Comparison of ENCODE assay signal across 8 cellular contexts in the genomic region with DNA sequence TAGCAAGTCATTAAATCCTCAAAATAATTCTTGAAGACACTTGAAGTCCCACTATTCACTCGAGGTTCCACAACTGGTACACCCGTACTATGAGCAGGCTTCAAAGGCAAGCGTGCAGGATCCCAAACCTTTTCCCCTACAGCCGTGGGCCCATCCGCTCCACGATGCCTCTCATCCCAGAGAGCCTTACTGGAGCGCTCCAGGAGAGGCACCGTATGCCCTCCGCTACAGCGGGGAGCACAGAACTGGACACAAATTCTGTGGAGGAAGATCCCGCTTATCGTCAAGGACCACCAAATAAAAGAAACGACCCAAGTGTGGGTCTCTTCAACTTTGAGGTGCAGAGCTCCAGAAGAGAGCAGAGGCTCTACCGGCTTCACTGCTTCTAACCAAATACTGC. TPM values are rescaled to one million over a fixed set of nuclear protein-coding genes. Genes with fewer than 3 reads are reported as not detected.
DNase-seq lines count a peak whose midpoint lies in the region; ATAC-seq, FAIRE-seq and TF ChIP-seq lines count a peak whose summit lies in the region.

No MANE protein-coding gene starts in this region.

- peak overlapping the region; percentile 76 to 96 (median 90) for H3K4me2 ChIP-seq in BLaER1 treated with 17β-estradiol and CSF1 and Interleukin-3, amounts not matched to agents 10 nM and 100 nM

- peaks cover 37% of the 10 kb centered on the region for H3K36me3 Mint-ChIP-seq in endodermal cell (ENCODE audit: low read depth)
- H3K36me3 Mint-ChIP-seq in neural crest cell (ENCODE audit: low read depth) = peaks cover 10% of the 10 kb centered on the region

- H3K27ac Mint-ChIP-seq in endodermal cell (peak overlapping the region; percentile 95), neural crest cell (ENCODE audit: unreplicated experiment) (peak overlapping the region; percentile 96)

- peak overlapping the region; percentile 78 to 99 (median 86) for H3K4me3 ChIP-seq in BLaER1 treated with 17β-estradiol and CSF1 and Interleukin-3, amounts not matched to agents 10 nM and 100 nM
- H3K4me3 ChIP-seq in NB4 (ENCODE audit: low read depth, low read length) = peak overlapping the region; percentile 81
- peak overlapping the region; percentile 100 for H3K4me3 ChIP-seq in endodermal cell (ENCODE audit: low read length)

- peaks cover 40 to 44% (median 43%) of the 10 kb centered on the region in 11 experiments for H3K36me3 ChIP-seq in BLaER1 treated with 17β-estradiol and CSF1 and Interleukin-3, amounts not matched to agents 10 nM and 100 nM
- peaks cover 28% of the 10 kb centered on the region for H3K36me3 ChIP-seq in endodermal cell (ENCODE audit: control insufficient read depth, insufficient read depth, low read length)

- H3K9me3 Mint-ChIP-seq in endodermal cell (no peaks in the 10 kb centered on the region), neural crest cell (no peaks in the 10 kb centered on the region)

- H3K4me3 Mint-ChIP-seq in endodermal cell (peak overlapping the region; percentile 99), neural crest cell (peak overlapping the region; percentile 100)

- no peak for ATAC-seq in GM21786 (IDR thresholded peaks at IDR 0.05; ENCODE audit: unreplicated experiment)
- ATAC-seq in HG03175 (IDR thresholded peaks at IDR 0.05; ENCODE audit: unreplicated experiment) = no peak

- no peaks in the 10 kb centered on the region for H3K27me3 ChIP-seq in BLaER1 treated with 17β-estradiol and CSF1 and Interleukin-3, amounts not matched to agents 10 nM and 100 nM
- no peaks in the 10 kb centered on the region for H3K27me3 ChIP-seq in endodermal cell (ENCODE audit: control insufficient read depth, insufficient read depth, low read length, poor library complexity, severe bottlenecking)

- peaks cover 0 to 51% (median 39%) of the 10 kb centered on the region in 11 experiments; a peak in 16 of 22 replicates for H4K20me1 ChIP-seq in BLaER1 treated with 17β-estradiol and CSF1 and Interleukin-3, amounts not matched to agents 10 nM and 100 nM

- peak overlapping the region; percentile 72 to 88 (median 84) for H3K9ac ChIP-seq in BLaER1 treated with 17β-estradiol and CSF1 and Interleukin-3, amounts not matched to agents 10 nM and 100 nM
- H3K9ac ChIP-seq in endodermal cell (ENCODE audit: extremely low read depth, low read length, poor library complexity, severe bottlenecking) = peak overlapping the region; percentile 48

- TF ChIP-seq POLR2A in NB4 (IDR thresholded peaks at IDR 0.05; ENCODE audit: extremely low read depth, insufficient read length) (no peak), GM12892 (IDR thresholded peaks at IDR 0.05; ENCODE audit: low read depth, low read length) (no peak)

- FAIRE-seq in GM12892 (lab: Jason Lieb, UNC) = no peak

- DNase-seq in NB4 (ENCODE audit: low read depth) = peak; percentile 39
- DNase-seq in endodermal cell = no peak
- DNase-seq in neural crest cell (ENCODE audit: low read depth, low spot score) = no peak
- no peak for DNase-seq in GM12892 (ENCODE audit: insufficient read length)
- no peak for DNase-seq in HK-2 (ENCODE audit: unreplicated experiment)

- H3K27ac ChIP-seq in BLaER1 treated with 17β-estradiol and CSF1 and Interleukin-3, amounts not matched to agents 10 nM and 100 nM = peak overlapping the region; percentile 3 to 81 (median 72); a peak in 21 of 22 replicates
- H3K27ac ChIP-seq in endodermal cell (ENCODE audit: low read depth, low read length) = no peak overlapping the region

- H3K4me1 Mint-ChIP-seq in endodermal cell = peaks cover 11% of the 10 kb centered on the region
- peaks cover 28% of the 10 kb centered on the region for H3K4me1 Mint-ChIP-seq in neural crest cell

- WGBS in endodermal cell (ENCODE audit: insufficient coverage in 1 of 2, insufficient read length in 1 of 2), 2 experiments = 2% methylated on average over 7 to 14 of the region's 14 CpGs

- no peaks in the 10 kb centered on the region for H3K27me3 Mint-ChIP-seq in endodermal cell (ENCODE audit: insufficient read depth)
- no peaks in the 10 kb centered on the region for H3K27me3 Mint-ChIP-seq in neural crest cell (ENCODE audit: low read depth)

- TF ChIP-seq CTCF in NB4 (IDR thresholded peaks at IDR 0.05; ENCODE audit: low read depth, low read length) (no peak), endodermal cell (conservative IDR thresholded peaks at IDR 0.05) (no peak), neural crest cell (conservative IDR thresholded peaks at IDR 0.05) (no peak)

- H3K4me1 ChIP-seq in BLaER1 treated with 17β-estradiol and CSF1 and Interleukin-3, amounts not matched to agents 10 nM and 100 nM = peaks cover 18 to 26% (median 20%) of the 10 kb centered on the region in 10 experiments
- no peaks in the 10 kb centered on the region for H3K4me1 ChIP-seq in endodermal cell (ENCODE audit: control insufficient read depth, insufficient read depth, low read length)

- no peaks in the 10 kb centered on the region for H3K9me3 ChIP-seq in BLaER1 treated with 17β-estradiol and CSF1 and Interleukin-3, amounts not matched to agents 10 nM and 100 nM (replicated peaks in 1 of 11)
- H3K9me3 ChIP-seq in endodermal cell (ENCODE audit: control insufficient read depth, low read length) = no peaks in the 10 kb centered on the region

RNA-seq across cellular contexts. Expression of a gene that starts 0.5 kb away (rescaled TPM):
- 10 to 100 TPM; 34.2 to 34.6 TPM for total RNA-seq in endodermal cell
- polyA plus RNA-seq in endodermal cell (2013, experiment 1 of 2) = 19.9 TPM
- 18.1 TPM for polyA plus RNA-seq in endodermal cell (2013, experiment 2 of 2)
- 42.9 and 43.1 TPM in 2 replicates for total RNA-seq in neural crest cell
- polyA plus RNA-seq in GM12892 (2012; ENCODE audit: missing spikeins) = 14.1 TPM

RNA-seq across cellular contexts. Expression of a gene that starts 25.8 kb away (rescaled TPM):
- total RNA-seq in endodermal cell (1 to 10 TPM; 2.2 to 2.7 TPM), neural crest cell (1.1 TPM in 2 replicates)
- polyA plus RNA-seq in endodermal cell (2013, experiment 1 of 2) = 3.4 TPM
- 2.7 TPM for polyA plus RNA-seq in endodermal cell (2013, experiment 2 of 2)
- polyA plus RNA-seq in GM12892 (2012; ENCODE audit: missing spikeins) = 0.68 TPM

RNA-seq across cellular contexts. Expression of a gene that starts 50.8 kb away (rescaled TPM):
- total RNA-seq in endodermal cell (1 to 10 TPM; 6.7 to 9.7 TPM), neural crest cell (24.5 and 25.0 TPM in 2 replicates)
- polyA plus RNA-seq in endodermal cell (2013, experiment 1 of 2) = 9.4 TPM
- polyA plus RNA-seq in endodermal cell (2013, experiment 2 of 2) = 8.7 TPM
- polyA plus RNA-seq in GM12892 (2012; ENCODE audit: missing spikeins) = not detected
